Comparison of ENCODE assay signal across 1 cellular context in genomic region chr1:42845866-42846256, GRCh38.
TF ChIP-seq lines count a peak whose summit lies in the region.

No MANE protein-coding gene starts in this region.

TF ChIP-seq in GM12878, 131 proteins besides CTCF, POLR2A, EP300 and RAD21 (continued from another document):
- TF ChIP-seq BACH1 (IDR thresholded peaks at IDR 0.05; ENCODE audit: borderline replicate concordance): no peak
- no peak for TF ChIP-seq DPF2 (IDR thresholded peaks at IDR 0.05)
- no peak for TF ChIP-seq ZBTB11 (CRISPR knock-in tag; IDR thresholded peaks at IDR 0.05)
- TF ChIP-seq TCF7 (IDR thresholded peaks at IDR 0.05; ENCODE audit: borderline replicate concordance): no peak
- TF ChIP-seq RBBP5 (conservative IDR thresholded peaks at IDR 0.05): no peak
- no peak for TF ChIP-seq SMAD1 (IDR thresholded peaks at IDR 0.05; ENCODE audit: low read depth, partially characterized antibody)
- TF ChIP-seq HSF1 (IDR thresholded peaks at IDR 0.05; ENCODE audit: low read depth, low read length): no peak
- TF ChIP-seq MLLT1 (IDR thresholded peaks at IDR 0.05): peak; percentile 56
- no peak for TF ChIP-seq YBX1 (IDR thresholded peaks at IDR 0.05)
- peak; percentile 22 for TF ChIP-seq MXI1 (IDR thresholded peaks at IDR 0.05; ENCODE audit: low read depth, low read length)
- TF ChIP-seq FOS (IDR thresholded peaks at IDR 0.05; ENCODE audit: borderline replicate concordance, extremely low read depth, insufficient read length): no peak
- no peak for TF ChIP-seq CEBPB (IDR thresholded peaks at IDR 0.05; ENCODE audit: borderline replicate concordance in 1 of 2, low read depth in 2 of 2, low read length in 2 of 2)
- TF ChIP-seq NR2C1 (IDR thresholded peaks at IDR 0.05): no peak
- 0 out of 2 replicates have a peak, but pooled peaks have one; percentile 10 for TF ChIP-seq RELB (IDR thresholded peaks at IDR 0.05; ENCODE audit: low read depth)
- no peak for TF ChIP-seq POU2F2 (IDR thresholded peaks at IDR 0.05; ENCODE audit: borderline replicate concordance, low read depth, low read length)
- TF ChIP-seq MTA3 (IDR thresholded peaks at IDR 0.05; ENCODE audit: borderline replicate concordance, low read length): no peak
